3 cellular contexts compared by ENCODE assay signal in genomic region chr19:22914646-22915045, GRCh38.
"Had no signal": no experiment of that assay in that cellular context is flagged by ENCODE, and none has a peak within 500 bp of the region (broad histone marks: within the 10 kb centered on the region; RNA-seq: fewer than 3 reads in every experiment).

No MANE protein-coding gene starts in this region.

- ATAC-seq: GM12878 had no signal

- DNase-seq: GDM1, GF-D8 had no signal

- H3K4me3 ChIP-seq: GM12878 had no signal
